ENCODE assay signal across 12 cellular contexts in the genomic region with DNA sequence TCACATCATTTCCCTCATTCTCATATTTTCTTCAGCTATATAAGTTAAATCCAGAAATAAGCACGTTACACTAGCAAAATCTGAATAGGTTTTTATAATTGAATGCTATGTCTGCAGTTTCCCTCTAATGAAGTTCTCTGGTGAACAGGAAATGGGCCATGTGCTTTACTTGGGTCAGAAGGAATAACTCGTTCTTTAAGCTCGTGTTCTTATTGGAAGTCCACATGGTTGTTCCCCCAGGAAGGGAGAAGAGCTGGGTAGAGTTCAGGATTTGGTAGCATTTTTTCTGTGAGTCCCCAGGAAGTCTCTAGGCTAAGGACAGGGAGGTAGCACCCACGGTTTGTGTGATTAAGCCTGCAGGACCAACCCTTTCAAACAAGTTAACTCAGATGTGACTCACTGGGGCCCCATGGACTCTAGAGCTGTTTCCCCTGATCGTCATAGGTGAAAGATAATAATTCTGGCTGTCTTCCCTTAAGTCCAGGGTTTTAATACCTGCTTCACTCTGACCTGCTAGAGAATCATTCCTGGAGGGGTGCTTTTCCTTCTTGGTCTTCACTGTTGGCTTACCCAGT. TPM values are rescaled to one million over a fixed set of nuclear protein-coding genes. Genes with fewer than 3 reads are reported as not detected.
DNase-seq lines count a peak whose midpoint lies in the region; ATAC-seq and TF ChIP-seq lines count a peak whose summit lies in the region.
"Had no signal": no experiment of that assay in that cellular context is flagged by ENCODE, and none has a peak within 500 bp of the region (broad histone marks: within the 10 kb centered on the region; RNA-seq: fewer than 3 reads in every experiment).

No MANE protein-coding gene starts in this region.

- H3K9me3 ChIP-seq in colonic mucosa = no peaks in the 10 kb centered on the region
- H3K9me3 ChIP-seq in upper lobe of right lung = no peaks in the 10 kb centered on the region

- H3K9ac ChIP-seq in colonic mucosa (ENCODE audit: low read depth in 2 of 2, low read length in 2 of 2) = no peak overlapping the region

- no peak for TF ChIP-seq CTCF in colonic mucosa (IDR thresholded peaks at IDR 0.05)
- TF ChIP-seq CTCF in neural crest cell (conservative IDR thresholded peaks at IDR 0.05) = no peak
- no peak for TF ChIP-seq CTCF in upper lobe of right lung (IDR thresholded peaks at IDR 0.05)

- H3K27ac ChIP-seq in colonic mucosa (peak overlapping the region; percentile 55), upper lobe of right lung (no peak overlapping the region)

- H3K36me3 ChIP-seq in colonic mucosa (no peaks in the 10 kb centered on the region), upper lobe of right lung (peaks cover 18% of the 10 kb centered on the region)

- peak overlapping the region; percentile 13 for H3K4me3 Mint-ChIP-seq in neural crest cell
- H3K4me3 Mint-ChIP-seq: CD4-positive, CD25-positive, alpha-beta regulatory T cell had no signal

- peaks cover 20% of the 10 kb centered on the region for H3K4me1 Mint-ChIP-seq in neural crest cell

- H3K36me3 Mint-ChIP-seq in neural crest cell (ENCODE audit: low read depth) = no peaks in the 10 kb centered on the region

- H3K27ac Mint-ChIP-seq in neural crest cell (ENCODE audit: unreplicated experiment) = peak overlapping the region; percentile 86
- H3K27ac Mint-ChIP-seq: CD4-positive, CD25-positive, alpha-beta regulatory T cell had no signal

- H3K27me3 Mint-ChIP-seq in neural crest cell (ENCODE audit: low read depth) = no peaks in the 10 kb centered on the region
- H3K27me3 Mint-ChIP-seq: CD4-positive, CD25-positive, alpha-beta regulatory T cell had no signal

- intact Hi-C loops in colonic mucosa (cut with DNase I) (no loop called here), upper lobe of right lung (cut with DNase I) (no loop called here)

- H3K4me3 ChIP-seq in colonic mucosa (no peak overlapping the region), upper lobe of right lung (no peak overlapping the region)

- H3K4me1 ChIP-seq in colonic mucosa (peaks cover 8% of the 10 kb centered on the region), upper lobe of right lung (peaks cover 54% of the 10 kb centered on the region)

- DNase-seq in AG20443 (ENCODE audit: low spot score) = peak; percentile 38
- peak; percentile 93 for DNase-seq in NCI-H226
- DNase-seq in colonic mucosa = no peak
- DNase-seq in neural crest cell (ENCODE audit: low read depth, low spot score) = no peak
- no peak for DNase-seq in hypothalamus (lab: John Stamatoyannopoulos, UW)
- no peak for DNase-seq in upper lobe of right lung
- no peak for DNase-seq in effector CD8-positive, alpha-beta T cell (lab: John Stamatoyannopoulos, UW)
- no peak for DNase-seq in SKM-1 treated with dmso at 0.1 percent for 144 hours (lab: John Stamatoyannopoulos, UW; ENCODE audit: unreplicated experiment)
- DNase-seq: CD4-positive, CD25-positive, alpha-beta regulatory T cell; hippocampal formation; NCI-H1694 had no signal

- no peaks in the 10 kb centered on the region for H3K9me3 Mint-ChIP-seq in neural crest cell

- no peak for ATAC-seq in upper lobe of right lung

- H3K27me3 ChIP-seq in colonic mucosa (no peaks in the 10 kb centered on the region), upper lobe of right lung (no peaks in the 10 kb centered on the region)

RNA-seq across cellular contexts. Expression of a gene that starts 16.4 kb away (rescaled TPM):
- total RNA-seq in colonic mucosa (10 to 100 TPM; 68.0 to 68.1 TPM), neural crest cell (113 and 123 TPM in 2 replicates), upper lobe of right lung (71.4 TPM)

RNA-seq across cellular contexts. Expression of a gene that starts 16.6 kb away (rescaled TPM):
- total RNA-seq in colonic mucosa = 10 to 100 TPM; 18.7 to 43.1 TPM
- 47.3 and 47.5 TPM in 2 replicates for total RNA-seq in neural crest cell
- total RNA-seq in upper lobe of right lung = 43.1 TPM

RNA-seq across cellular contexts. Expression of a gene that starts 37.7 kb away (rescaled TPM):
- total RNA-seq in colonic mucosa (100 to 1,000 TPM; 267 to 272 TPM), neural crest cell (0.64 and 1.4 TPM in 2 replicates), upper lobe of right lung (82.2 TPM)
- total RNA-seq: CD4-positive, CD25-positive, alpha-beta regulatory T cell had no signal

RNA-seq across cellular contexts. Expression of a gene that starts 50.3 kb away (rescaled TPM):
- total RNA-seq in colonic mucosa = 10 to 100 TPM in 1 of 2 donors, 1 to 10 TPM in 1; 5.1 to 39.9 TPM
- total RNA-seq in neural crest cell = 0.32 TPM in 1 of 2 replicates, not detected in the other
- total RNA-seq in upper lobe of right lung = 0.84 TPM
- total RNA-seq: SK-MEL-5 had no signal

Comparison
In these comparisons a context has a peak if more than half of its experiments do, and no peak if none do; other contexts are left out.
1. DNase-seq: peak in AG20443 (single experiment) and NCI-H226 (single experiment); none in colonic mucosa (single experiment), neural crest cell (single experiment), hypothalamus (0 of 51), upper lobe of right lung (single experiment), effector CD8-positive, alpha-beta T cell (single experiment) and SKM-1 treated with dmso at 0.1 percent for 144 hours (single experiment).
2. RNA of a gene that starts 37.7 kb away (total RNA-seq): 267 to 272 TPM in colonic mucosa and 82.2 TPM in upper lobe of right lung (single experiment); 0.64 to 1.4 TPM in neural crest cell; every median in the first group is over 10 times any median in the second.